Comparison of ENCODE assay signal across 24 cellular contexts in genomic region chr1:166141969-166142368, GRCh38. TPM values are rescaled to one million over a fixed set of nuclear protein-coding genes. Genes with fewer than 3 reads are reported as not detected.
"Had no signal": no experiment of that assay in that cellular context is flagged by ENCODE, and none has a peak within 500 bp of the region (broad histone marks: within the 10 kb centered on the region; RNA-seq: fewer than 3 reads in every experiment).

No MANE protein-coding gene starts in this region.

- H3K4me1 ChIP-seq: adrenal gland had no signal

- DNase-seq: activated CD4-positive, alpha-beta T cell treated with anti-CD3 and anti-CD28 coated beads for 4 hours; activated CD8-positive, alpha-beta memory T cell treated with anti-CD3 and anti-CD28 coated beads, Interleukin-2, amount 50 U/mL, for 4 hours; activated CD8-positive, alpha-beta T cell treated with anti-CD3 and anti-CD28 coated beads for 36 hours; activated naive CD4-positive, alpha-beta T cell treated with anti-CD3 and anti-CD28 coated beads, Interleukin-2, amount 50 U/mL, for 16 hours; activated naive CD8-positive, alpha-beta T cell treated with anti-CD3 and anti-CD28 coated beads, Interleukin-2, amount 10 ng/mL, durations not matched to agents 7 days and 5 days; activated T-cell treated with anti-CD3 and anti-CD28 coated beads, Interleukin-2, amount 50 U/mL, for 72 hours; adrenal gland; anterior cingulate cortex; central memory CD4-positive, alpha-beta T cell; NCI-H1048; NCI-H146; NCI-H1930; NCI-H2107; NCI-H2171 treated with DMSO at 0.1 percent for 48 hours; NCI-H226; NCI-H69; PC-3; SHP77 treated with DMSO at 0.1 percent for 48 hours; T-cell had no signal

- H3K4me3 ChIP-seq: adrenal gland, coronary artery had no signal

- H3K36me3 ChIP-seq: adrenal gland had no signal

- H3K27me3 ChIP-seq: adrenal gland had no signal

- ATAC-seq: activated CD4-positive, CD25-positive, alpha-beta regulatory T cell treated with anti-CD3 and anti-CD28 coated beads, Interleukin-2, amount 50 U/mL, for 24 hours; activated CD8-positive, alpha-beta T cell treated with anti-CD3 and anti-CD28 coated beads for 36 hours; activated T-cell treated with anti-CD3 and anti-CD28 coated beads, Interleukin-2, amount 50 U/mL, for 72 hours; PC-3; T-cell had no signal

- FAIRE-seq: RCC 7860 had no signal

- H3K27ac ChIP-seq: adrenal gland, coronary artery, VCaP had no signal

- H3K9me3 ChIP-seq: adrenal gland had no signal

RNA-seq across cellular contexts. Expression of gene FAM78B, which starts 24.8 kb away (rescaled TPM):
- total RNA-seq: activated naive CD8-positive, alpha-beta T cell treated with anti-CD3 and anti-CD28 coated beads, Interleukin-2, amount 10 ng/mL, durations not matched to agents 7 days and 5 days; M059J had no signal
